Comparison of ENCODE assay signal across 1 cellular context in the genomic region with DNA sequence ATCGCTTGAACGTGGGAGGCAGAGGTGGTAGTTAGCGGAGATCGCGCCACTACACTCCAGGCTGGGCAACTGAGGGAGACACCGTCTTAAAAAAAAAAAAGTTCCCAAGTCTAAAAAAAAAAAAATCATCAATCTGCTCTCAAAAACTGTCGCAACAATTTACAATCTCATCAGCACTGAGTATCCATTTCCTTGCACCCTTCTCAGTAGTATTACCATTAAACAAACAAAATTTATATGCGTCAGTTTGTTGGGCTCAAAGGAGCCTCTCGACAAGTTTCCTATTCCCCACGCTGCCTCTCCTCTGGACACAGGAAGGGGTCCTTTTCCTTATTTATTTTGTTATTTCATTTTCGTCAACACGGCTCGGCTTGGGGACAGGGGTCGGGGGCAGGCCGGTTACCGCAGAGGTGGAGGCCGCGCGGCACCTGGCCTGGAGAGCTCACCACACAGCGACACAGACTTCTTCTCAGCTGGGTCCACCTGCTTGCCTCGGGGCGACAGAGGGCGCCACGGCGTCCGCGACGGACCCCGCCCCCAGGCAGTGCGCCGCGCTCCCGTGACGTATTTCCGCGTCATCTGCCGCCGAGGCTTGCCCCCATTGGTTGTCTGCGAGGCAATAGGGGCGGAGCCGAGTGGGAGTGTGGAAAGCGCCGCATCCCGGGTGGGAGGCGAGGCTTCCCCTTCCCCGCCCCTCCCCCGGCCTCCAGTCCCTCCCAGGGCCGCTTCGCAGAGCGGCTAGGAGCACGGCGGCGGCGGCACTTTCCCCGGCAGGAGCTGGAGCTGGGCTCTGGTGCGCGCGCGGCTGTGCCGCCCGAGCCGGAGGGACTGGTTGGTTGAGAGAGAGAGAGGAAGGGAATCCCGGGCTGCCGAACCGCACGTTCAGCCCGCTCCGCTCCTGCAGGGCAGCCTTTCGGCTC.
TF ChIP-seq lines count a peak whose summit lies in the region.

A gene (plus strand): TSS at position 709 of the 920 bp plus-strand sequence. CDS start 436 bp downstream, outside the sequence.

TF ChIP-seq in HepG2, 621 proteins besides CTCF, POLR2A, EP300 and RAD21 (continued from another document and continues in another):
- TF ChIP-seq FIP1L1 (IDR thresholded peaks at IDR 0.05; ENCODE audit: borderline replicate concordance, insufficient read depth, low read depth, low read length) (no peak), CBX1 (IDR thresholded peaks at IDR 0.05; ENCODE audit: low read depth) (peak; percentile 92), ZNF160 (CRISPR knock-in tag; IDR thresholded peaks at IDR 0.05) (no peak; the same call in 1 of the 2 replicates), NFE2L1 (CRISPR knock-in tag; IDR thresholded peaks at IDR 0.05; ENCODE audit: borderline replicate concordance) (no peak), IKZF4 (CRISPR knock-in tag; IDR thresholded peaks at IDR 0.05; ENCODE audit: borderline replicate concordance, low read depth, not compliant biosample characterization) (no peak), ZNF232 (CRISPR knock-in tag; IDR thresholded peaks at IDR 0.05; ENCODE audit: borderline replicate concordance) (no peak), ZBTB1 (CRISPR knock-in tag; IDR thresholded peaks at IDR 0.05; ENCODE audit: borderline replicate concordance) (no peak), TCF12 (IDR thresholded peaks at IDR 0.05) (no peak), TCF12 (CRISPR knock-in tag; IDR thresholded peaks at IDR 0.05) (0 out of 2 replicates have a peak, but pooled peaks have one; percentile 72), ZFP37 (CRISPR knock-in tag; IDR thresholded peaks at IDR 0.05; ENCODE audit: borderline replicate concordance) (0 out of 2 replicates have a peak, but pooled peaks have one; percentile 50), HCFC1 (IDR thresholded peaks at IDR 0.05; ENCODE audit: low read depth, low read length) (peak; percentile 52), SPEN (CRISPR knock-in tag; IDR thresholded peaks at IDR 0.05; ENCODE audit: low read depth) (peak; percentile 96), MZF1 (CRISPR knock-in tag; IDR thresholded peaks at IDR 0.05; ENCODE audit: borderline replicate concordance) (no peak), XBP1 (CRISPR knock-in tag; IDR thresholded peaks at IDR 0.05) (no peak), NFIC (IDR thresholded peaks at IDR 0.05; ENCODE audit: low read length) (no peak), TMF1 (CRISPR knock-in tag; IDR thresholded peaks at IDR 0.05; ENCODE audit: low read depth) (no peak), ZNF282 (IDR thresholded peaks at IDR 0.05; ENCODE audit: partially characterized antibody) (no peak), ZFP36L1 (CRISPR knock-in tag; IDR thresholded peaks at IDR 0.05) (no peak), POLR2AphosphoS5 (IDR thresholded peaks at IDR 0.05; ENCODE audit: low read depth, low read length) (peak; percentile 85), IKZF1 (IDR thresholded peaks at IDR 0.05) (no peak), ZNF777 (CRISPR knock-in tag; IDR thresholded peaks at IDR 0.05) (peak; percentile 54; the same call in 1 of the 2 replicates), ZNF562 (CRISPR knock-in tag; IDR thresholded peaks at IDR 0.05; ENCODE audit: borderline replicate concordance) (no peak), TOPORS (CRISPR knock-in tag; IDR thresholded peaks at IDR 0.05) (no peak), ZNF850 (CRISPR knock-in tag; conservative IDR thresholded peaks at IDR 0.05) (no peak), ZNF496 (CRISPR knock-in tag; IDR thresholded peaks at IDR 0.05; ENCODE audit: insufficient replicate concordance) (no peak), ARNTL (CRISPR knock-in tag; IDR thresholded peaks at IDR 0.05) (no peak), ISL2 (CRISPR knock-in tag; IDR thresholded peaks at IDR 0.05) (0 out of 2 replicates have a peak, but pooled peaks have one; percentile 57), ZKSCAN8 (CRISPR knock-in tag; IDR thresholded peaks at IDR 0.05; ENCODE audit: borderline replicate concordance) (peak; percentile 54; the same call in 1 of the 2 replicates), NFIB (CRISPR knock-in tag; IDR thresholded peaks at IDR 0.05; ENCODE audit: borderline replicate concordance) (no peak), SP5 (CRISPR knock-in tag; IDR thresholded peaks at IDR 0.05; ENCODE audit: borderline replicate concordance, low read depth) (peak; percentile 94), ZNF468 (CRISPR knock-in tag; IDR thresholded peaks at IDR 0.05) (no peak), ZNF460 (CRISPR knock-in tag; IDR thresholded peaks at IDR 0.05; ENCODE audit: borderline replicate concordance) (no peak), TEAD3 (CRISPR knock-in tag; optimal IDR thresholded peaks at IDR 0.05; ENCODE audit: borderline replicate concordance) (peak; percentile 76)
- TF ChIP-seq, protein P1, sequence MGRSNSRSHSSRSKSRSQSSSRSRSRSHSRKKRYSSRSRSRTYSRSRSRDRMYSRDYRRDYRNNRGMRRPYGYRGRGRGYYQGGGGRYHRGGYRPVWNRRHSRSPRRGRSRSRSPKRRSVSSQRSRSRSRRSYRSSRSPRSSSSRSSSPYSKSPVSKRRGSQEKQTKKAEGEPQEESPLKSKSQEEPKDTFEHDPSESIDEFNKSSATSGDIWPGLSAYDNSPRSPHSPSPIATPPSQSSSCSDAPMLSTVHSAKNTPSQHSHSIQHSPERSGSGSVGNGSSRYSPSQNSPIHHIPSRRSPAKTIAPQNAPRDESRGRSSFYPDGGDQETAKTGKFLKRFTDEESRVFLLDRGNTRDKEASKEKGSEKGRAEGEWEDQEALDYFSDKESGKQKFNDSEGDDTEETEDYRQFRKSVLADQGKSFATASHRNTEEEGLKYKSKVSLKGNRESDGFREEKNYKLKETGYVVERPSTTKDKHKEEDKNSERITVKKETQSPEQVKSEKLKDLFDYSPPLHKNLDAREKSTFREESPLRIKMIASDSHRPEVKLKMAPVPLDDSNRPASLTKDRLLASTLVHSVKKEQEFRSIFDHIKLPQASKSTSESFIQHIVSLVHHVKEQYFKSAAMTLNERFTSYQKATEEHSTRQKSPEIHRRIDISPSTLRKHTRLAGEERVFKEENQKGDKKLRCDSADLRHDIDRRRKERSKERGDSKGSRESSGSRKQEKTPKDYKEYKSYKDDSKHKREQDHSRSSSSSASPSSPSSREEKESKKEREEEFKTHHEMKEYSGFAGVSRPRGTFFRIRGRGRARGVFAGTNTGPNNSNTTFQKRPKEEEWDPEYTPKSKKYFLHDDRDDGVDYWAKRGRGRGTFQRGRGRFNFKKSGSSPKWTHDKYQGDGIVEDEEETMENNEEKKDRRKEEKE (IDR thresholded peaks at IDR 0.05) = no peak
- TF ChIP-seq, protein P2, sequence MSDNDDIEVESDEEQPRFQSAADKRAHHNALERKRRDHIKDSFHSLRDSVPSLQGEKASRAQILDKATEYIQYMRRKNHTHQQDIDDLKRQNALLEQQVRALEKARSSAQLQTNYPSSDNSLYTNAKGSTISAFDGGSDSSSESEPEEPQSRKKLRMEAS (IDR thresholded peaks at IDR 0.05) = peak; percentile 88
- TF ChIP-seq, protein P3, sequence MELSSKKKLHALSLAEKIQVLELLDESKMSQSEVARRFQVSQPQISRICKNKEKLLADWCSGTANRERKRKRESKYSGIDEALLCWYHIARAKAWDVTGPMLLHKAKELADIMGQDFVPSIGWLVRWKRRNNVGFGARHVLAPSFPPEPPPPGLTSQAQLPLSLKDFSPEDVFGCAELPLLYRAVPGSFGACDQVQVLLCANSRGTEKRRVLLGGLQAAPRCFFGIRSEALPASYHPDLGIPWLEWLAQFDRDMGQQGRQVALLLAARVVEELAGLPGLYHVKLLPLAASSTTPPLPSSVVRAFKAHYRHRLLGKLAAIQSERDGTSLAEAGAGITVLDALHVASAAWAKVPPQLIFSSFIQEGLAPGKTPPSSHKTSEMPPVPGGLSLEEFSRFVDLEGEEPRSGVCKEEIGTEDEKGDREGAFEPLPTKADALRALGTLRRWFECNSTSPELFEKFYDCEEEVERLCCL (CRISPR knock-in tag; IDR thresholded peaks at IDR 0.05; ENCODE audit: borderline replicate concordance) = no peak
- TF ChIP-seq, protein P4, sequence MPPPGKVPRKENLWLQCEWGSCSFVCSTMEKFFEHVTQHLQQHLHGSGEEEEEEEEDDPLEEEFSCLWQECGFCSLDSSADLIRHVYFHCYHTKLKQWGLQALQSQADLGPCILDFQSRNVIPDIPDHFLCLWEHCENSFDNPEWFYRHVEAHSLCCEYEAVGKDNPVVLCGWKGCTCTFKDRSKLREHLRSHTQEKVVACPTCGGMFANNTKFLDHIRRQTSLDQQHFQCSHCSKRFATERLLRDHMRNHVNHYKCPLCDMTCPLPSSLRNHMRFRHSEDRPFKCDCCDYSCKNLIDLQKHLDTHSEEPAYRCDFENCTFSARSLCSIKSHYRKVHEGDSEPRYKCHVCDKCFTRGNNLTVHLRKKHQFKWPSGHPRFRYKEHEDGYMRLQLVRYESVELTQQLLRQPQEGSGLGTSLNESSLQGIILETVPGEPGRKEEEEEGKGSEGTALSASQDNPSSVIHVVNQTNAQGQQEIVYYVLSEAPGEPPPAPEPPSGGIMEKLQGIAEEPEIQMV (CRISPR knock-in tag; IDR thresholded peaks at IDR 0.05; ENCODE audit: low read depth) = peak; percentile 91; the same call in 1 of the 2 replicates
- TF ChIP-seq, protein P5, sequence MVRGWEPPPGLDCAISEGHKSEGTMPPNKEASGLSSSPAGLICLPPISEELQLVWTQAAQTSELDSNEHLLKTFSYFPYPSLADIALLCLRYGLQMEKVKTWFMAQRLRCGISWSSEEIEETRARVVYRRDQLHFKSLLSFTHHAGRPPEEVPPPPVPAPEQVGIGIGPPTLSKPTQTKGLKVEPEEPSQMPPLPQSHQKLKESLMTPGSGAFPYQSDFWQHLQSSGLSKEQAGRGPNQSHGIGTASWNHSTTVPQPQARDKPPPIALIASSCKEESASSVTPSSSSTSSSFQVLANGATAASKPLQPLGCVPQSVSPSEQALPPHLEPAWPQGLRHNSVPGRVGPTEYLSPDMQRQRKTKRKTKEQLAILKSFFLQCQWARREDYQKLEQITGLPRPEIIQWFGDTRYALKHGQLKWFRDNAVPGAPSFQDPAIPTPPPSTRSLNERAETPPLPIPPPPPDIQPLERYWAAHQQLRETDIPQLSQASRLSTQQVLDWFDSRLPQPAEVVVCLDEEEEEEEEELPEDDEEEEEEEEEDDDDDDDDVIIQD (CRISPR knock-in tag; IDR thresholded peaks at IDR 0.05; ENCODE audit: low read depth) = peak; percentile 92
- TF ChIP-seq, protein P6, sequence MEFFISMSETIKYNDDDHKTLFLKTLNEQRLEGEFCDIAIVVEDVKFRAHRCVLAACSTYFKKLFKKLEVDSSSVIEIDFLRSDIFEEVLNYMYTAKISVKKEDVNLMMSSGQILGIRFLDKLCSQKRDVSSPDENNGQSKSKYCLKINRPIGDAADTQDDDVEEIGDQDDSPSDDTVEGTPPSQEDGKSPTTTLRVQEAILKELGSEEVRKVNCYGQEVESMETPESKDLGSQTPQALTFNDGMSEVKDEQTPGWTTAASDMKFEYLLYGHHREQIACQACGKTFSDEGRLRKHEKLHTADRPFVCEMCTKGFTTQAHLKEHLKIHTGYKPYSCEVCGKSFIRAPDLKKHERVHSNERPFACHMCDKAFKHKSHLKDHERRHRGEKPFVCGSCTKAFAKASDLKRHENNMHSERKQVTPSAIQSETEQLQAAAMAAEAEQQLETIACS (CRISPR knock-in tag; IDR thresholded peaks at IDR 0.05) = 0 out of 2 replicates have a peak, but pooled peaks have one; percentile 12
- TF ChIP-seq, protein P7, sequence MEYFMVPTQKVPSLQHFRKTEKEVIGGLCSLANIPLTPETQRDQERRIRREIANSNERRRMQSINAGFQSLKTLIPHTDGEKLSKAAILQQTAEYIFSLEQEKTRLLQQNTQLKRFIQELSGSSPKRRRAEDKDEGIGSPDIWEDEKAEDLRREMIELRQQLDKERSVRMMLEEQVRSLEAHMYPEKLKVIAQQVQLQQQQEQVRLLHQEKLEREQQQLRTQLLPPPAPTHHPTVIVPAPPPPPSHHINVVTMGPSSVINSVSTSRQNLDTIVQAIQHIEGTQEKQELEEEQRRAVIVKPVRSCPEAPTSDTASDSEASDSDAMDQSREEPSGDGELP (IDR thresholded peaks at IDR 0.05; ENCODE audit: borderline replicate concordance, low read depth) = peak; percentile 95
- TF ChIP-seq, protein P8, sequence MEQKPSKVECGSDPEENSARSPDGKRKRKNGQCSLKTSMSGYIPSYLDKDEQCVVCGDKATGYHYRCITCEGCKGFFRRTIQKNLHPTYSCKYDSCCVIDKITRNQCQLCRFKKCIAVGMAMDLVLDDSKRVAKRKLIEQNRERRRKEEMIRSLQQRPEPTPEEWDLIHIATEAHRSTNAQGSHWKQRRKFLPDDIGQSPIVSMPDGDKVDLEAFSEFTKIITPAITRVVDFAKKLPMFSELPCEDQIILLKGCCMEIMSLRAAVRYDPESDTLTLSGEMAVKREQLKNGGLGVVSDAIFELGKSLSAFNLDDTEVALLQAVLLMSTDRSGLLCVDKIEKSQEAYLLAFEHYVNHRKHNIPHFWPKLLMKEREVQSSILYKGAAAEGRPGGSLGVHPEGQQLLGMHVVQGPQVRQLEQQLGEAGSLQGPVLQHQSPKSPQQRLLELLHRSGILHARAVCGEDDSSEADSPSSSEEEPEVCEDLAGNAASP (CRISPR knock-in tag; IDR thresholded peaks at IDR 0.05; ENCODE audit: borderline replicate concordance) = peak; percentile 33; the same call in 1 of the 2 replicates
- TF ChIP-seq, protein P9, sequence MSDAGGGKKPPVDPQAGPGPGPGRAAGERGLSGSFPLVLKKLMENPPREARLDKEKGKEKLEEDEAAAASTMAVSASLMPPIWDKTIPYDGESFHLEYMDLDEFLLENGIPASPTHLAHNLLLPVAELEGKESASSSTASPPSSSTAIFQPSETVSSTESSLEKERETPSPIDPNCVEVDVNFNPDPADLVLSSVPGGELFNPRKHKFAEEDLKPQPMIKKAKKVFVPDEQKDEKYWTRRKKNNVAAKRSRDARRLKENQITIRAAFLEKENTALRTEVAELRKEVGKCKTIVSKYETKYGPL (CRISPR knock-in tag; IDR thresholded peaks at IDR 0.05) = no peak
- TF ChIP-seq, protein P10, sequence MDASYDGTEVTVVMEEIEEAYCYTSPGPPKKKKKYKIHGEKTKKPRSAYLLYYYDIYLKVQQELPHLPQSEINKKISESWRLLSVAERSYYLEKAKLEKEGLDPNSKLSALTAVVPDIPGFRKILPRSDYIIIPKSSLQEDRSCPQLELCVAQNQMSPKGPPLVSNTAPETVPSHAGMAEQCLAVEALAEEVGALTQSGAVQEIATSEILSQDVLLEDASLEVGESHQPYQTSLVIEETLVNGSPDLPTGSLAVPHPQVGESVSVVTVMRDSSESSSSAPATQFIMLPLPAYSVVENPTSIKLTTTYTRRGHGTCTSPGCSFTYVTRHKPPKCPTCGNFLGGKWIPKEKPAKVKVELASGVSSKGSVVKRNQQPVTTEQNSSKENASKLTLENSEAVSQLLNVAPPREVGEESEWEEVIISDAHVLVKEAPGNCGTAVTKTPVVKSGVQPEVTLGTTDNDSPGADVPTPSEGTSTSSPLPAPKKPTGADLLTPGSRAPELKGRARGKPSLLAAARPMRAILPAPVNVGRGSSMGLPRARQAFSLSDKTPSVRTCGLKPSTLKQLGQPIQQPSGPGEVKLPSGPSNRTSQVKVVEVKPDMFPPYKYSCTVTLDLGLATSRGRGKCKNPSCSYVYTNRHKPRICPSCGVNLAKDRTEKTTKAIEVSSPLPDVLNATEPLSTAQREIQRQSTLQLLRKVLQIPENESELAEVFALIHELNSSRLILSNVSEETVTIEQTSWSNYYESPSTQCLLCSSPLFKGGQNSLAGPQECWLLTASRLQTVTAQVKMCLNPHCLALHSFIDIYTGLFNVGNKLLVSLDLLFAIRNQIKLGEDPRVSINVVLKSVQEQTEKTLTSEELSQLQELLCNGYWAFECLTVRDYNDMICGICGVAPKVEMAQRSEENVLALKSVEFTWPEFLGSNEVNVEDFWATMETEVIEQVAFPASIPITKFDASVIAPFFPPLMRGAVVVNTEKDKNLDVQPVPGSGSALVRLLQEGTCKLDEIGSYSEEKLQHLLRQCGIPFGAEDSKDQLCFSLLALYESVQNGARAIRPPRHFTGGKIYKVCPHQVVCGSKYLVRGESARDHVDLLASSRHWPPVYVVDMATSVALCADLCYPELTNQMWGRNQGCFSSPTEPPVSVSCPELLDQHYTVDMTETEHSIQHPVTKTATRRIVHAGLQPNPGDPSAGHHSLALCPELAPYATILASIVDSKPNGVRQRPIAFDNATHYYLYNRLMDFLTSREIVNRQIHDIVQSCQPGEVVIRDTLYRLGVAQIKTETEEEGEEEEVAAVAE (CRISPR knock-in tag; IDR thresholded peaks at IDR 0.05; ENCODE audit: borderline replicate concordance) = 0 out of 2 replicates have a peak, but pooled peaks have one; percentile 46
